In genomic region chr4:77780762-77781161, GRCh38 we compare ENCODE assay signal across 8 cellular contexts. TPM values are rescaled to one million over a fixed set of nuclear protein-coding genes. Genes with fewer than 3 reads are reported as not detected.
DNase-seq lines count a peak whose midpoint lies in the region; ATAC-seq and TF ChIP-seq lines count a peak whose summit lies in the region.
"Not testable (repeated sequence)": the region's sequence is repeated elsewhere in the genome, so short reads cannot be mapped to it uniquely, and the experiment has no call there.

No MANE protein-coding gene starts in this region.

- not testable (repeated sequence) for H3K4me3 ChIP-seq in HEK293 (ENCODE audit: low read depth, low read length); naive thymus-derived CD4-positive, alpha-beta T cell (ENCODE audit: low read length)

- not testable (repeated sequence) for H3K27me3 Mint-ChIP-seq in CD4-positive, alpha-beta T cell; activated T-cell treated with anti-CD3 and anti-CD28 coated beads, Interleukin-2, amount 50 U/mL, for 24 hours; activated naive CD4-positive, alpha-beta T cell treated with anti-CD3 and anti-CD28 coated beads for 36 hours (ENCODE audit: low read depth); activated naive CD8-positive, alpha-beta T cell treated with anti-CD3 and anti-CD28 coated beads for 36 hours; immature natural killer cell (ENCODE audit: low read depth in 3 of 3); naive thymus-derived CD4-positive, alpha-beta T cell; natural killer cell treated with Interleukin-12 subunit alpha and Interleukin-12 subunit beta and Interleukin-15 and Interleukin-18, amount 100 ng/mL, for 72 hours

- POLR2A ChIA-PET in CD4-positive, alpha-beta T cell (lab: Charles Lee) = interaction anchor here (0.8 to 7.0 kb wide), 2 partner anchors 39 to 81 kb away, joined by 3 to 35 read pairs; partner anchors contain the start of genes CNOT6L and MRPL1
- POLR2A ChIA-PET in HEK293 (lab: Yijun Ruan, JAX) = not testable (repeated sequence)
- POLR2A ChIA-PET in naive thymus-derived CD4-positive, alpha-beta T cell (lab: Charles Lee) = interaction anchor here (0.9 to 1.5 kb wide), 2 partner anchors 19 to 37 kb away, joined by 3 to 4 read pairs; no protein-coding TSS in a partner anchor

- not testable (repeated sequence) for H3K9me3 ChIP-seq in CD4-positive, alpha-beta T cell (ENCODE audit: control insufficient read depth, low read length); HEK293 (ENCODE audit: control insufficient read depth, insufficient read depth, low read depth, low read length); naive thymus-derived CD4-positive, alpha-beta T cell (ENCODE audit: control insufficient read depth in 2 of 3, low read length in 3 of 3)

- not testable (repeated sequence) for ATAC-seq in CD4-positive, alpha-beta T cell (ENCODE audit: poor library complexity); naive thymus-derived CD4-positive, alpha-beta T cell; natural killer cell treated with Interleukin-12 subunit alpha and Interleukin-12 subunit beta and Interleukin-15 and Interleukin-18, amount 100 ng/mL, for 72 hours

- H3K4me1 ChIP-seq in HEK293 (ENCODE audit: control insufficient read depth, insufficient read depth, low read length) = not testable (repeated sequence)
- peaks cover 24 to 37% of the 10 kb centered on the region in 2 donors for H3K4me1 ChIP-seq in naive thymus-derived CD4-positive, alpha-beta T cell (ENCODE audit: control insufficient read depth in 2 of 2, insufficient read depth in 2 of 2, low read length in 2 of 2)

- peak overlapping the region; percentile 16 for H3K4me3 Mint-ChIP-seq in CD4-positive, alpha-beta T cell
- not testable (repeated sequence) for H3K4me3 Mint-ChIP-seq in activated T-cell treated with anti-CD3 and anti-CD28 coated beads, Interleukin-2, amount 50 U/mL, for 24 hours; activated naive CD4-positive, alpha-beta T cell treated with anti-CD3 and anti-CD28 coated beads for 36 hours; activated naive CD8-positive, alpha-beta T cell treated with anti-CD3 and anti-CD28 coated beads for 36 hours; natural killer cell treated with Interleukin-12 subunit alpha and Interleukin-12 subunit beta and Interleukin-15 and Interleukin-18, amount 100 ng/mL, for 72 hours
- H3K4me3 Mint-ChIP-seq in immature natural killer cell = peak overlapping the region; percentile 11 to 39 (median 18)
- H3K4me3 Mint-ChIP-seq in naive thymus-derived CD4-positive, alpha-beta T cell = peak overlapping the region in 7 of 10 donors; percentile 7 to 63 (median 26)

- H3K36me3 Mint-ChIP-seq in CD4-positive, alpha-beta T cell (ENCODE audit: low read depth) = peaks cover 39% of the 10 kb centered on the region
- peaks cover 19% of the 10 kb centered on the region for H3K36me3 Mint-ChIP-seq in activated T-cell treated with anti-CD3 and anti-CD28 coated beads, Interleukin-2, amount 50 U/mL, for 24 hours (ENCODE audit: low read depth)
- not testable (repeated sequence) for H3K36me3 Mint-ChIP-seq in activated naive CD4-positive, alpha-beta T cell treated with anti-CD3 and anti-CD28 coated beads for 36 hours (ENCODE audit: low read depth); immature natural killer cell; natural killer cell treated with Interleukin-12 subunit alpha and Interleukin-12 subunit beta and Interleukin-15 and Interleukin-18, amount 100 ng/mL, for 72 hours
- H3K36me3 Mint-ChIP-seq in activated naive CD8-positive, alpha-beta T cell treated with anti-CD3 and anti-CD28 coated beads for 36 hours = peaks cover 34% of the 10 kb centered on the region
- peaks cover 0 to 16% (median 6%) of the 10 kb centered on the region in 5 donors for H3K36me3 Mint-ChIP-seq in naive thymus-derived CD4-positive, alpha-beta T cell

- H3K27me3 ChIP-seq in CD4-positive, alpha-beta T cell (ENCODE audit: control insufficient read depth, insufficient read depth, low read length); naive thymus-derived CD4-positive, alpha-beta T cell (ENCODE audit: control insufficient read depth in 2 of 2, insufficient read depth in 2 of 2, low read length in 2 of 2): not testable (repeated sequence)

- intact Hi-C loops in CD4-positive, alpha-beta T cell (cut with DNase I, micrococcal nuclease) = loop anchor here (5.0 kb wide), 3 partner anchors 33 to 48 kb away; partner anchors contain the start of gene CNOT6L (in 2 of the 2)
- intact Hi-C loops in activated naive CD4-positive, alpha-beta T cell treated with anti-CD3 and anti-CD28 coated beads for 36 hours (cut with micrococcal nuclease) = not testable (repeated sequence)
- intact Hi-C loops in naive thymus-derived CD4-positive, alpha-beta T cell (cut with micrococcal nuclease) = loop anchor here (5.0 kb wide), 1 partner anchor 37 kb away; the partner anchor contains the start of gene CNOT6L (in 2 of the 2)

- H3K27ac ChIP-seq in CD4-positive, alpha-beta T cell (ENCODE audit: low read depth, low read length); HEK293 (ENCODE audit: extremely low read depth, low read depth, low read length); naive thymus-derived CD4-positive, alpha-beta T cell (ENCODE audit: low read depth, low read length): not testable (repeated sequence)

- not testable (repeated sequence) for TF ChIP-seq CTCF in CD4-positive, alpha-beta T cell (IDR thresholded peaks at IDR 0.05); HEK293 (tag by site-specific recombination; IDR thresholded peaks at IDR 0.05)

- H3K4me1 Mint-ChIP-seq in CD4-positive, alpha-beta T cell (ENCODE audit: low read depth) = peaks cover 82% of the 10 kb centered on the region
- H3K4me1 Mint-ChIP-seq in activated T-cell treated with anti-CD3 and anti-CD28 coated beads, Interleukin-2, amount 50 U/mL, for 24 hours (ENCODE audit: low read depth) = peaks cover 73% of the 10 kb centered on the region
- H3K4me1 Mint-ChIP-seq in activated naive CD4-positive, alpha-beta T cell treated with anti-CD3 and anti-CD28 coated beads for 36 hours (ENCODE audit: low read depth) = peaks cover 69% of the 10 kb centered on the region
- peaks cover 66% of the 10 kb centered on the region for H3K4me1 Mint-ChIP-seq in activated naive CD8-positive, alpha-beta T cell treated with anti-CD3 and anti-CD28 coated beads for 36 hours
- peaks cover 86 to 96% of the 10 kb centered on the region in 2 donors for H3K4me1 Mint-ChIP-seq in immature natural killer cell
- peaks cover 50 to 93% (median 85%) of the 10 kb centered on the region in 7 donors for H3K4me1 Mint-ChIP-seq in naive thymus-derived CD4-positive, alpha-beta T cell
- H3K4me1 Mint-ChIP-seq in natural killer cell treated with Interleukin-12 subunit alpha and Interleukin-12 subunit beta and Interleukin-15 and Interleukin-18, amount 100 ng/mL, for 72 hours (ENCODE audit: low read depth in 2 of 2) = peaks cover 56 to 72% of the 10 kb centered on the region in 2 donors

- H3K27ac Mint-ChIP-seq in CD4-positive, alpha-beta T cell = peak overlapping the region; percentile 73
- H3K27ac Mint-ChIP-seq in activated T-cell treated with anti-CD3 and anti-CD28 coated beads, Interleukin-2, amount 50 U/mL, for 24 hours = peak overlapping the region; percentile 41
- H3K27ac Mint-ChIP-seq in activated naive CD4-positive, alpha-beta T cell treated with anti-CD3 and anti-CD28 coated beads for 36 hours = peak overlapping the region; percentile 19
- peak overlapping the region; percentile 18 for H3K27ac Mint-ChIP-seq in activated naive CD8-positive, alpha-beta T cell treated with anti-CD3 and anti-CD28 coated beads for 36 hours
- peak overlapping the region; percentile 7 to 86 (median 69) for H3K27ac Mint-ChIP-seq in immature natural killer cell
- H3K27ac Mint-ChIP-seq in naive thymus-derived CD4-positive, alpha-beta T cell = peak overlapping the region in 6 of 9 donors; percentile 17 to 57 (median 32)
- H3K27ac Mint-ChIP-seq in natural killer cell treated with Interleukin-12 subunit alpha and Interleukin-12 subunit beta and Interleukin-15 and Interleukin-18, amount 100 ng/mL, for 72 hours = peak overlapping the region; percentile 51 to 56

- not testable (repeated sequence) for DNase-seq in CD4-positive, alpha-beta T cell; activated T-cell treated with anti-CD3 and anti-CD28 coated beads, Interleukin-2, amount 50 U/mL, for 24 hours; activated naive CD4-positive, alpha-beta T cell treated with anti-CD3 and anti-CD28 coated beads for 36 hours; activated naive CD8-positive, alpha-beta T cell treated with anti-CD3 and anti-CD28 coated beads for 36 hours; immature natural killer cell; naive thymus-derived CD4-positive, alpha-beta T cell; natural killer cell treated with Interleukin-12 subunit alpha and Interleukin-12 subunit beta and Interleukin-15 and Interleukin-18, amount 100 ng/mL, for 72 hours (ENCODE audit: low spot score)

- CTCF ChIA-PET in CD4-positive, alpha-beta T cell (lab: Charles Lee) = interaction anchor here (1.1 kb wide), 1 partner anchor 37 kb away, joined by 3 read pairs; no protein-coding TSS in a partner anchor
- CTCF ChIA-PET in HEK293 (lab: Yijun Ruan, JAX); activated naive CD4-positive, alpha-beta T cell treated with anti-CD3 and anti-CD28 coated beads for 36 hours (lab: Charles Lee); naive thymus-derived CD4-positive, alpha-beta T cell (lab: Charles Lee): not testable (repeated sequence)

- H3K36me3 ChIP-seq in HEK293 (ENCODE audit: control insufficient read depth in 2 of 2, insufficient read depth in 1 of 2, low read length in 2 of 2); naive thymus-derived CD4-positive, alpha-beta T cell (ENCODE audit: control insufficient read depth in 2 of 3, insufficient read depth in 3 of 3, low read length in 3 of 3): not testable (repeated sequence)

- not testable (repeated sequence) for H3K9me3 Mint-ChIP-seq in CD4-positive, alpha-beta T cell; activated T-cell treated with anti-CD3 and anti-CD28 coated beads, Interleukin-2, amount 50 U/mL, for 24 hours; activated naive CD4-positive, alpha-beta T cell treated with anti-CD3 and anti-CD28 coated beads for 36 hours; activated naive CD8-positive, alpha-beta T cell treated with anti-CD3 and anti-CD28 coated beads for 36 hours; immature natural killer cell; naive thymus-derived CD4-positive, alpha-beta T cell; natural killer cell treated with Interleukin-12 subunit alpha and Interleukin-12 subunit beta and Interleukin-15 and Interleukin-18, amount 100 ng/mL, for 72 hours

RNA-seq across cellular contexts. Expression of gene CNOT6L, which starts 38.4 kb away (rescaled TPM):
- 100 to 1,000 TPM; 216 to 234 TPM for total RNA-seq in CD4-positive, alpha-beta T cell
- 100 to 1,000 TPM; 108 TPM for total RNA-seq in activated naive CD4-positive, alpha-beta T cell treated with anti-CD3 and anti-CD28 coated beads for 36 hours
- 10 to 100 TPM; 85.1 to 88.8 TPM for total RNA-seq in activated naive CD8-positive, alpha-beta T cell treated with anti-CD3 and anti-CD28 coated beads for 36 hours
- polyA plus RNA-seq in immature natural killer cell = 10 to 100 TPM; 26.0 to 61.8 (median 46.4) TPM
- total RNA-seq in naive thymus-derived CD4-positive, alpha-beta T cell = 100 to 1,000 TPM; 111 to 212 (median 143) TPM
- polyA plus RNA-seq in naive thymus-derived CD4-positive, alpha-beta T cell = 10 to 100 TPM; 50.5 to 52.3 TPM
- total RNA-seq in natural killer cell treated with Interleukin-12 subunit alpha and Interleukin-12 subunit beta and Interleukin-15 and Interleukin-18, amount 100 ng/mL, for 72 hours = 100 to 1,000 TPM in 1 of 2 donors, 10 to 100 TPM in 1; 90.2 to 130 TPM

Comparison
In these comparisons a context has a peak if more than half of its experiments do, and no peak if none do; other contexts are left out.
1. H3K27ac Mint-ChIP-seq: peak in every context shown above with its lines; median percentile 73 in CD4-positive, alpha-beta T cell; 69 in immature natural killer cell; 54 in natural killer cell treated with Interleukin-12 subunit alpha and Interleukin-12 subunit beta and Interleukin-15 and Interleukin-18, amount 100 ng/mL, for 72 hours; 41 in activated T-cell treated with anti-CD3 and anti-CD28 coated beads, Interleukin-2, amount 50 U/mL, for 24 hours; 32 in naive thymus-derived CD4-positive, alpha-beta T cell; 19 in activated naive CD4-positive, alpha-beta T cell treated with anti-CD3 and anti-CD28 coated beads for 36 hours; 18 in activated naive CD8-positive, alpha-beta T cell treated with anti-CD3 and anti-CD28 coated beads for 36 hours.